Comparison of ENCODE assay signal across 3 cellular contexts in the genomic region with DNA sequence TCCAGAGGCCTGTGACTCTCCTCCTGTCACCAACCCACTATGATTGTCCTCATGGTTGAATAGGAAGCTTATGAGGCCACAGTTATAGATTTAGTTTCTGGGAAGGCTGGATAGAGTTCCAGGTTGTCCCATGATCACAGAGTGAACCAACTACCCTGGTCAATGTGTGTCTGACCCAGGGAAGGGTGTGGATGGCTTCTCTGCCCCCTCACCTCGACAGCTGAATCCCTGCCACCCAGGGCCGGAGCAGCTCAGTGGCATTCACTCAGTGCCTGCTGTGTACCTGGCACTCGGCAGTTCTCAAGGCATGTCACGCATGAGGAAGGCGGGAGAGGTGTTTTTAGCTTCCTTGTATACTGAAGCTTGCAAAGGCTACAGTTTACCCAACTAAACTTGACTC.
TF ChIP-seq lines count a peak whose summit lies in the region.

No MANE protein-coding gene starts in this region.

TF ChIP-seq in GM12891, 5 proteins besides CTCF, POLR2A, EP300 and RAD21:
- TF ChIP-seq POLR2AphosphoS5 (IDR thresholded peaks at IDR 0.05; ENCODE audit: low read depth, low read length), result no peak
- no peak for TF ChIP-seq POU2F2 (IDR thresholded peaks at IDR 0.05; ENCODE audit: low read depth, low read length)
- TF ChIP-seq SPI1 (IDR thresholded peaks at IDR 0.05; ENCODE audit: low read depth, low read length), result no peak
- no peak for TF ChIP-seq PAX5 (IDR thresholded peaks at IDR 0.05; ENCODE audit: insufficient read depth, low read length, severe bottlenecking)
- no peak for TF ChIP-seq TAF1 (IDR thresholded peaks at IDR 0.05; ENCODE audit: low read depth, low read length)

TF ChIP-seq in GM12878, 131 proteins besides CTCF, POLR2A, EP300 and RAD21:
- TF ChIP-seq, protein P1, sequence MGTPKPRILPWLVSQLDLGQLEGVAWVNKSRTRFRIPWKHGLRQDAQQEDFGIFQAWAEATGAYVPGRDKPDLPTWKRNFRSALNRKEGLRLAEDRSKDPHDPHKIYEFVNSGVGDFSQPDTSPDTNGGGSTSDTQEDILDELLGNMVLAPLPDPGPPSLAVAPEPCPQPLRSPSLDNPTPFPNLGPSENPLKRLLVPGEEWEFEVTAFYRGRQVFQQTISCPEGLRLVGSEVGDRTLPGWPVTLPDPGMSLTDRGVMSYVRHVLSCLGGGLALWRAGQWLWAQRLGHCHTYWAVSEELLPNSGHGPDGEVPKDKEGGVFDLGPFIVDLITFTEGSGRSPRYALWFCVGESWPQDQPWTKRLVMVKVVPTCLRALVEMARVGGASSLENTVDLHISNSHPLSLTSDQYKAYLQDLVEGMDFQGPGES (IDR thresholded peaks at IDR 0.05), result no peak
- TF ChIP-seq, protein P2, sequence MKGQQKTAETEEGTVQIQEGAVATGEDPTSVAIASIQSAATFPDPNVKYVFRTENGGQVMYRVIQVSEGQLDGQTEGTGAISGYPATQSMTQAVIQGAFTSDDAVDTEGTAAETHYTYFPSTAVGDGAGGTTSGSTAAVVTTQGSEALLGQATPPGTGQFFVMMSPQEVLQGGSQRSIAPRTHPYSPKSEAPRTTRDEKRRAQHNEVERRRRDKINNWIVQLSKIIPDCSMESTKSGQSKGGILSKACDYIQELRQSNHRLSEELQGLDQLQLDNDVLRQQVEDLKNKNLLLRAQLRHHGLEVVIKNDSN (IDR thresholded peaks at IDR 0.05; ENCODE audit: borderline replicate concordance, extremely low read length, insufficient read depth, low read depth, low read length), result no peak

TF ChIP-seq in WTC11, 78 proteins besides CTCF, POLR2A, EP300 and RAD21:
- no peak for TF ChIP-seq ZNF219 (CRISPR knock-in tag; IDR thresholded peaks at IDR 0.05; ENCODE audit: borderline replicate concordance)
- no peak for TF ChIP-seq TEAD4 (CRISPR knock-in tag; IDR thresholded peaks at IDR 0.05)
- TF ChIP-seq FOXP1 (CRISPR knock-in tag; IDR thresholded peaks at IDR 0.05; ENCODE audit: borderline replicate concordance), result no peak
- TF ChIP-seq ATF1 (CRISPR knock-in tag; IDR thresholded peaks at IDR 0.05), result no peak
- no peak for TF ChIP-seq OVOL2 (CRISPR knock-in tag; IDR thresholded peaks at IDR 0.05; ENCODE audit: borderline replicate concordance)
- TF ChIP-seq, protein P3, sequence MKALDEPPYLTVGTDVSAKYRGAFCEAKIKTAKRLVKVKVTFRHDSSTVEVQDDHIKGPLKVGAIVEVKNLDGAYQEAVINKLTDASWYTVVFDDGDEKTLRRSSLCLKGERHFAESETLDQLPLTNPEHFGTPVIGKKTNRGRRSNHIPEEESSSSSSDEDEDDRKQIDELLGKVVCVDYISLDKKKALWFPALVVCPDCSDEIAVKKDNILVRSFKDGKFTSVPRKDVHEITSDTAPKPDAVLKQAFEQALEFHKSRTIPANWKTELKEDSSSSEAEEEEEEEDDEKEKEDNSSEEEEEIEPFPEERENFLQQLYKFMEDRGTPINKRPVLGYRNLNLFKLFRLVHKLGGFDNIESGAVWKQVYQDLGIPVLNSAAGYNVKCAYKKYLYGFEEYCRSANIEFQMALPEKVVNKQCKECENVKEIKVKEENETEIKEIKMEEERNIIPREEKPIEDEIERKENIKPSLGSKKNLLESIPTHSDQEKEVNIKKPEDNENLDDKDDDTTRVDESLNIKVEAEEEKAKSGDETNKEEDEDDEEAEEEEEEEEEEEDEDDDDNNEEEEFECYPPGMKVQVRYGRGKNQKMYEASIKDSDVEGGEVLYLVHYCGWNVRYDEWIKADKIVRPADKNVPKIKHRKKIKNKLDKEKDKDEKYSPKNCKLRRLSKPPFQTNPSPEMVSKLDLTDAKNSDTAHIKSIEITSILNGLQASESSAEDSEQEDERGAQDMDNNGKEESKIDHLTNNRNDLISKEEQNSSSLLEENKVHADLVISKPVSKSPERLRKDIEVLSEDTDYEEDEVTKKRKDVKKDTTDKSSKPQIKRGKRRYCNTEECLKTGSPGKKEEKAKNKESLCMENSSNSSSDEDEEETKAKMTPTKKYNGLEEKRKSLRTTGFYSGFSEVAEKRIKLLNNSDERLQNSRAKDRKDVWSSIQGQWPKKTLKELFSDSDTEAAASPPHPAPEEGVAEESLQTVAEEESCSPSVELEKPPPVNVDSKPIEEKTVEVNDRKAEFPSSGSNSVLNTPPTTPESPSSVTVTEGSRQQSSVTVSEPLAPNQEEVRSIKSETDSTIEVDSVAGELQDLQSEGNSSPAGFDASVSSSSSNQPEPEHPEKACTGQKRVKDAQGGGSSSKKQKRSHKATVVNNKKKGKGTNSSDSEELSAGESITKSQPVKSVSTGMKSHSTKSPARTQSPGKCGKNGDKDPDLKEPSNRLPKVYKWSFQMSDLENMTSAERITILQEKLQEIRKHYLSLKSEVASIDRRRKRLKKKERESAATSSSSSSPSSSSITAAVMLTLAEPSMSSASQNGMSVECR (CRISPR knock-in tag; IDR thresholded peaks at IDR 0.05; ENCODE audit: borderline replicate concordance), result no peak
- no peak for TF ChIP-seq ZNF232 (CRISPR knock-in tag; IDR thresholded peaks at IDR 0.05)
- TF ChIP-seq, protein P4, sequence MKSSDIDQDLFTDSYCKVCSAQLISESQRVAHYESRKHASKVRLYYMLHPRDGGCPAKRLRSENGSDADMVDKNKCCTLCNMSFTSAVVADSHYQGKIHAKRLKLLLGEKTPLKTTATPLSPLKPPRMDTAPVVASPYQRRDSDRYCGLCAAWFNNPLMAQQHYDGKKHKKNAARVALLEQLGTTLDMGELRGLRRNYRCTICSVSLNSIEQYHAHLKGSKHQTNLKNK (CRISPR knock-in tag; IDR thresholded peaks at IDR 0.05), result no peak
- no peak for TF ChIP-seq CREM (CRISPR knock-in tag; IDR thresholded peaks at IDR 0.05)
- TF ChIP-seq GRHL2 (CRISPR knock-in tag; IDR thresholded peaks at IDR 0.05; ENCODE audit: insufficient replicate concordance, severe bottlenecking), result no peak
- TF ChIP-seq, protein P5, sequence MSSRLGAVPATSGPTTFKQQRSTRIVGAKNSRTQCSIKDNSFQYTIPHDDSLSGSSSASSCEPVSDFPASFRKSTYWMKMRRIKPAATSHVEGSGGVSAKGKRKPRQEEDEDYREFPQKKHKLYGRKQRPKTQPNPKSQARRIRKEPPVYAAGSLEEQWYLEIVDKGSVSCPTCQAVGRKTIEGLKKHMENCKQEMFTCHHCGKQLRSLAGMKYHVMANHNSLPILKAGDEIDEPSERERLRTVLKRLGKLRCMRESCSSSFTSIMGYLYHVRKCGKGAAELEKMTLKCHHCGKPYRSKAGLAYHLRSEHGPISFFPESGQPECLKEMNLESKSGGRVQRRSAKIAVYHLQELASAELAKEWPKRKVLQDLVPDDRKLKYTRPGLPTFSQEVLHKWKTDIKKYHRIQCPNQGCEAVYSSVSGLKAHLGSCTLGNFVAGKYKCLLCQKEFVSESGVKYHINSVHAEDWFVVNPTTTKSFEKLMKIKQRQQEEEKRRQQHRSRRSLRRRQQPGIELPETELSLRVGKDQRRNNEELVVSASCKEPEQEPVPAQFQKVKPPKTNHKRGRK (CRISPR knock-in tag; IDR thresholded peaks at IDR 0.05; ENCODE audit: borderline replicate concordance), result no peak
- TF ChIP-seq, protein P6, sequence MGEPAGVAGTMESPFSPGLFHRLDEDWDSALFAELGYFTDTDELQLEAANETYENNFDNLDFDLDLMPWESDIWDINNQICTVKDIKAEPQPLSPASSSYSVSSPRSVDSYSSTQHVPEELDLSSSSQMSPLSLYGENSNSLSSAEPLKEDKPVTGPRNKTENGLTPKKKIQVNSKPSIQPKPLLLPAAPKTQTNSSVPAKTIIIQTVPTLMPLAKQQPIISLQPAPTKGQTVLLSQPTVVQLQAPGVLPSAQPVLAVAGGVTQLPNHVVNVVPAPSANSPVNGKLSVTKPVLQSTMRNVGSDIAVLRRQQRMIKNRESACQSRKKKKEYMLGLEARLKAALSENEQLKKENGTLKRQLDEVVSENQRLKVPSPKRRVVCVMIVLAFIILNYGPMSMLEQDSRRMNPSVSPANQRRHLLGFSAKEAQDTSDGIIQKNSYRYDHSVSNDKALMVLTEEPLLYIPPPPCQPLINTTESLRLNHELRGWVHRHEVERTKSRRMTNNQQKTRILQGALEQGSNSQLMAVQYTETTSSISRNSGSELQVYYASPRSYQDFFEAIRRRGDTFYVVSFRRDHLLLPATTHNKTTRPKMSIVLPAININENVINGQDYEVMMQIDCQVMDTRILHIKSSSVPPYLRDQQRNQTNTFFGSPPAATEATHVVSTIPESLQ (CRISPR knock-in tag; IDR thresholded peaks at IDR 0.05), result no peak
